ENCODE assay signal across 12 cellular contexts in genomic region chr3:27677554-27677953, GRCh38. TPM values are rescaled to one million over a fixed set of nuclear protein-coding genes. Genes with fewer than 3 reads are reported as not detected.
DNase-seq lines count a peak whose midpoint lies in the region; TF ChIP-seq lines count a peak whose summit lies in the region.
"Had no signal": no experiment of that assay in that cellular context is flagged by ENCODE, and none has a peak within 500 bp of the region (broad histone marks: within the 10 kb centered on the region; RNA-seq: fewer than 3 reads in every experiment).

No MANE protein-coding gene starts in this region.

- H3K4me1 ChIP-seq in esophagus muscularis mucosa (peaks cover 0 to 26% (median 14%) of the 10 kb centered on the region in 4 donors), Karpas-422 (ENCODE audit: low read length) (peaks cover 4% of the 10 kb centered on the region), A673 (ENCODE audit: insufficient read depth, low read length, poor library complexity, severe bottlenecking) (peaks cover 8% of the 10 kb centered on the region), mesendoderm (ENCODE audit: control insufficient read depth, low read depth, low read length) (no peaks in the 10 kb centered on the region)

- H3K56ac ChIP-seq in mesendoderm (ENCODE audit: low read length): no peak overlapping the region

- H3K79me1 ChIP-seq in mesendoderm (ENCODE audit: low read length): no peaks in the 10 kb centered on the region

- no peak for TF ChIP-seq POLR2A in esophagus muscularis mucosa (IDR thresholded peaks at IDR 0.05; ENCODE audit: low read depth)

- intact Hi-C loops in esophagus muscularis mucosa (cut with DNase I): loop anchor here (5.0 kb wide), 1 partner anchor 195 kb away; the partner anchor contains the start of gene SLC4A7
- intact Hi-C loops in A673 (cut with micrococcal nuclease; ENCODE audit: unreplicated experiment): no loop called here

- H3K9ac ChIP-seq in Karpas-422 (ENCODE audit: low read length) (no peak overlapping the region), mesendoderm (ENCODE audit: low read length) (no peak overlapping the region)

- TF ChIP-seq CTCF in BJ (IDR thresholded peaks at IDR 0.05; ENCODE audit: insufficient read depth, low read depth, low read length): no peak
- no peak for TF ChIP-seq CTCF in esophagus muscularis mucosa (IDR thresholded peaks at IDR 0.05)
- no peak for TF ChIP-seq CTCF in osteocyte (IDR thresholded peaks at IDR 0.05)
- TF ChIP-seq CTCF in A673 (conservative IDR thresholded peaks at IDR 0.05; ENCODE audit: low read depth, low read length): no peak

- H2AFZ ChIP-seq in Karpas-422 (ENCODE audit: low read length): no peak overlapping the region

- POLR2A ChIA-PET in BJ (lab: Charles Lee) (no interaction called here), A673 (lab: Charles Lee; ENCODE audit: low non-redundant PET) (no interaction called here)

- peaks cover 65% of the 10 kb centered on the region for H3K4me1 Mint-ChIP-seq in osteocyte (ENCODE audit: unreplicated experiment)

- H4K8ac ChIP-seq in mesendoderm (ENCODE audit: low read depth, low read length): no peak overlapping the region

- H3K9me2 ChIP-seq in Karpas-422 (replicated peaks; ENCODE audit: insufficient read depth, low read length): no peaks in the 10 kb centered on the region

- no peaks in the 10 kb centered on the region for H3K9me3 ChIP-seq in esophagus muscularis mucosa
- no peaks in the 10 kb centered on the region for H3K9me3 ChIP-seq in Karpas-422 (ENCODE audit: low read length)
- H3K9me3 ChIP-seq in A673 (ENCODE audit: low read depth, low read length, poor library complexity, severe bottlenecking): no peaks in the 10 kb centered on the region

- no peaks in the 10 kb centered on the region for H3K9me3 Mint-ChIP-seq in osteocyte (ENCODE audit: unreplicated experiment)
- H3K9me3 Mint-ChIP-seq: activated naive CD4-positive, alpha-beta T cell treated with anti-CD3 and anti-CD28 coated beads, Interleukin-2, amount 10 ng/mL, durations not matched to agents 7 days and 5 days had no signal

- H2BK5ac ChIP-seq in mesendoderm (ENCODE audit: low read length): no peak overlapping the region

- H3K36me3 ChIP-seq in BJ (ENCODE audit: control insufficient read depth, insufficient read depth, low read length) (no peaks in the 10 kb centered on the region), esophagus muscularis mucosa (no peaks in the 10 kb centered on the region), Karpas-422 (ENCODE audit: insufficient read depth, low read length) (no peaks in the 10 kb centered on the region), A673 (ENCODE audit: insufficient read depth, low read length, poor library complexity, severe bottlenecking) (no peaks in the 10 kb centered on the region), mesendoderm (ENCODE audit: control insufficient read depth, insufficient read depth, low read length) (no peaks in the 10 kb centered on the region)
- H3K36me3 ChIP-seq: WERI-Rb-1 had no signal

- no peak overlapping the region for H2BK120ac ChIP-seq in mesendoderm (ENCODE audit: low read depth, low read length)

- no peaks in the 10 kb centered on the region for H4K20me1 ChIP-seq in Karpas-422 (ENCODE audit: insufficient read depth, low read depth, low read length)

- H4K5ac ChIP-seq in mesendoderm (ENCODE audit: low read length): no peak overlapping the region

- no peaks in the 10 kb centered on the region for H3K27me3 ChIP-seq in BJ (ENCODE audit: control insufficient read depth, insufficient read depth, low read length)
- H3K27me3 ChIP-seq in esophagus muscularis mucosa: no peaks in the 10 kb centered on the region
- H3K27me3 ChIP-seq in Karpas-422 (ENCODE audit: low read length): no peaks in the 10 kb centered on the region
- H3K27me3 ChIP-seq in A673 (replicated peaks; ENCODE audit: insufficient read depth, low read depth, low read length, poor library complexity): no peaks in the 10 kb centered on the region
- H3K27me3 ChIP-seq in mesendoderm (ENCODE audit: insufficient read depth, low read length, poor library complexity): no peaks in the 10 kb centered on the region

- H3K79me2 ChIP-seq in Karpas-422 (ENCODE audit: low read length): no peaks in the 10 kb centered on the region
- no peaks in the 10 kb centered on the region for H3K79me2 ChIP-seq in mesendoderm (ENCODE audit: control insufficient read depth, insufficient read depth, low read length)

- no TSS peak for BruUV-seq in A673 (replicated peaks; lab: Mats Ljungman, UMichigan)

- H3K36me3 Mint-ChIP-seq in osteocyte (ENCODE audit: unreplicated experiment): no peaks in the 10 kb centered on the region
- H3K36me3 Mint-ChIP-seq: activated naive CD4-positive, alpha-beta T cell treated with anti-CD3 and anti-CD28 coated beads, Interleukin-2, amount 10 ng/mL, durations not matched to agents 7 days and 5 days had no signal

- DNase-seq in BJ (ENCODE audit: low read depth) (peak; percentile 88), NCI-H460 (ENCODE audit: extremely low read depth, low read depth) (peak; percentile 60), esophagus muscularis mucosa (ENCODE audit: extremely low spot score) (no peak), osteocyte (ENCODE audit: extremely low spot score, unreplicated experiment) (no peak), Karpas-422 (no peak), A673 (ENCODE audit: low spot score) (no peak), superior temporal gyrus (ENCODE audit: extremely low spot score) (no peak), mesendoderm (no peak)
- DNase-seq: activated naive CD4-positive, alpha-beta T cell treated with anti-CD3 and anti-CD28 coated beads, Interleukin-2, amount 10 ng/mL, durations not matched to agents 7 days and 5 days; KBM-7; occipital lobe; WERI-Rb-1 had no signal

- no peak overlapping the region for H3K18ac ChIP-seq in mesendoderm (ENCODE audit: low read length)

- H3K4ac ChIP-seq in mesendoderm (ENCODE audit: low read depth, low read length): no peak overlapping the region

- CTCF ChIA-PET in BJ (lab: Yijun Ruan, JAX): interaction anchor here (0.6 kb wide), 2 partner anchors 24 to 210 kb away, joined by 3 to 5 read pairs; no protein-coding TSS in a partner anchor
- CTCF ChIA-PET in A673 (lab: Charles Lee): no interaction called here

- H3K4me3 Mint-ChIP-seq in osteocyte (ENCODE audit: unreplicated experiment): peak overlapping the region; percentile 12
- H3K4me3 Mint-ChIP-seq: activated naive CD4-positive, alpha-beta T cell treated with anti-CD3 and anti-CD28 coated beads, Interleukin-2, amount 10 ng/mL, durations not matched to agents 7 days and 5 days had no signal

- peak overlapping the region; percentile 93 for H3K27ac Mint-ChIP-seq in osteocyte (ENCODE audit: unreplicated experiment)
- H3K27ac Mint-ChIP-seq: activated naive CD4-positive, alpha-beta T cell treated with anti-CD3 and anti-CD28 coated beads, Interleukin-2, amount 10 ng/mL, durations not matched to agents 7 days and 5 days had no signal

- H3K4me3 ChIP-seq in BJ (ENCODE audit: low read depth, low read length): no peak overlapping the region
- no peak overlapping the region for H3K4me3 ChIP-seq in esophagus muscularis mucosa
- no peak overlapping the region for H3K4me3 ChIP-seq in Karpas-422 (ENCODE audit: low read length)
- H3K4me3 ChIP-seq in A673 (ENCODE audit: low read depth, low read length, poor library complexity, severe bottlenecking): no peak overlapping the region
- H3K4me3 ChIP-seq in mesendoderm (ENCODE audit: low read length): no peak overlapping the region

- no peaks in the 10 kb centered on the region for H3K27me3 Mint-ChIP-seq in osteocyte (ENCODE audit: unreplicated experiment)
- H3K27me3 Mint-ChIP-seq: activated naive CD4-positive, alpha-beta T cell treated with anti-CD3 and anti-CD28 coated beads, Interleukin-2, amount 10 ng/mL, durations not matched to agents 7 days and 5 days had no signal

- no peak overlapping the region for H3K23ac ChIP-seq in mesendoderm (ENCODE audit: low read length)

- H3K27ac ChIP-seq in esophagus muscularis mucosa (replicated peaks in 1 of 4) (peak overlapping the region; percentile 18 to 57 (median 52)), Karpas-422 (ENCODE audit: low read length) (no peak overlapping the region), A673 (ENCODE audit: low read depth, low read length, poor library complexity, severe bottlenecking) (no peak overlapping the region), mesendoderm (ENCODE audit: low read depth, low read length) (no peak overlapping the region)
- H3K27ac ChIP-seq: WERI-Rb-1 had no signal

- H3K4me2 ChIP-seq in Karpas-422 (ENCODE audit: low read depth, low read length, poor library complexity, severe bottlenecking): no peak overlapping the region
- H3K4me2 ChIP-seq in mesendoderm (ENCODE audit: low read length): no peak overlapping the region

- no peak overlapping the region for H2AK5ac ChIP-seq in mesendoderm (ENCODE audit: low read length)

- H2BK15ac ChIP-seq in mesendoderm (replicated peaks; ENCODE audit: low read depth): no peak overlapping the region

- TF ChIP-seq EP300 in esophagus muscularis mucosa (IDR thresholded peaks at IDR 0.05): no peak

- WGBS in esophagus muscularis mucosa: 61% methylated on average over 3 of the region's 3 CpGs
- no CpG with 5 or more reads among the region's 3 CpGs for WGBS in mesendoderm (ENCODE audit: extremely low coverage, insufficient coverage, low lambda C conversion rate)

RNA-seq across cellular contexts. Expression of gene EOMES, which starts 44.6 kb away (rescaled TPM):
- not detected in 2 replicates for polyA plus RNA-seq in BJ (2011; rRNA removed)
- polyA minus RNA-seq in BJ (2011; rRNA and poly(A)+ RNA removed): not detected in 2 replicates
- 0.35 and 0.40 TPM in 2 replicates for total RNA-seq in NCI-H460 (2014; rRNA removed; shearing (Covaris generic))
- 0.80 TPM in 1 of 2 replicates, not detected in the other for polyA plus RNA-seq in NCI-H460 (2014; cell fraction: nucleus; rRNA removed)
- total RNA-seq in esophagus muscularis mucosa (under 1 TPM in 1 of 4 donors, not detected in 3; 0.17 TPM), osteocyte (not detected in 2 replicates), A673 (2021) (not detected in 2 replicates)
- 0.54 and 0.60 TPM in 2 replicates for total RNA-seq in Karpas-422 (2014; rRNA removed; shearing (Covaris generic); ENCODE audit: low replicate concordance)
- 314 TPM for polyA plus RNA-seq in mesendoderm (2013, experiment 1 of 2)
- polyA plus RNA-seq in mesendoderm (2013, experiment 2 of 2): 293 TPM

Comparison
In these comparisons a context has a peak if more than half of its experiments do, and no peak if none do; other contexts are left out.
1. DNase-seq: peak in BJ (single experiment) and NCI-H460 (single experiment); none in esophagus muscularis mucosa (single experiment), osteocyte (single experiment), Karpas-422 (single experiment), A673 (single experiment), superior temporal gyrus (single experiment) and mesendoderm (single experiment).
2. H3K27ac ChIP-seq: peak in esophagus muscularis mucosa (4 of 4); none in Karpas-422 (single experiment), A673 (single experiment) and mesendoderm (single experiment).